32 cellular contexts compared by ENCODE assay signal in genomic region chr22:34403667-34404066, GRCh38.
"Had no signal": no experiment of that assay in that cellular context is flagged by ENCODE, and none has a peak within 500 bp of the region (broad histone marks: within the 10 kb centered on the region; RNA-seq: fewer than 3 reads in every experiment).

No MANE protein-coding gene starts in this region.

- H3K9me3 ChIP-seq: adrenal gland, ascending aorta, body of pancreas, breast epithelium had no signal

- H3K36me3 ChIP-seq: adrenal gland, ascending aorta, brain microvascular endothelial cell, breast epithelium, cardiac muscle cell had no signal

- H3K4me1 ChIP-seq: adrenal gland, ascending aorta, body of pancreas, breast epithelium had no signal

- H3K27me3 ChIP-seq: ascending aorta, body of pancreas, brain microvascular endothelial cell, cardiac muscle cell had no signal

- ATAC-seq: activated naive CD4-positive, alpha-beta T cell treated with anti-CD3 and anti-CD28 coated beads, Interleukin-2, amount 50 U/mL, for 72 hours; activated naive CD8-positive, alpha-beta T cell treated with anti-CD3 and anti-CD28 coated beads, Interleukin-2, amount 50 U/mL, for 24 hours; activated T-cell treated with anti-CD3 and anti-CD28 coated beads, Interleukin-2, amount 50 U/mL, for 4 hours; activated T-cell treated with anti-CD3 and anti-CD28 coated beads, Interleukin-2, amount 50 U/mL, for 72 hours; activated T-helper 17 cell treated with anti-CD3 and anti-CD28 coated beads, Interleukin-2, amount 50 U/mL, for 72 hours; body of pancreas had no signal

- DNase-seq: activated effector memory CD4-positive, alpha-beta T cell treated with anti-CD3 and anti-CD28 coated beads, Interleukin-2, amount 50 U/mL, for 16 hours; activated effector memory CD4-positive, alpha-beta T cell treated with Interleukin-2 at 50 U/mL for 16 hours; activated gamma-delta T cell; activated gamma-delta T cell treated with Interleukin-2 at 50 U/mL for 16 hours; activated naive CD4-positive, alpha-beta T cell; activated naive CD4-positive, alpha-beta T cell treated with anti-CD3 and anti-CD28 coated beads for 36 hours; activated naive CD4-positive, alpha-beta T cell treated with anti-CD3 and anti-CD28 coated beads, Interleukin-2, amount 10 ng/mL, durations not matched to agents 7 days and 5 days; activated naive CD4-positive, alpha-beta T cell treated with anti-CD3 and anti-CD28 coated beads, Interleukin-2, amount 50 U/mL, for 16 hours; activated naive CD4-positive, alpha-beta T cell treated with Interleukin-2 at 50 U/mL for 16 hours; activated naive CD8-positive, alpha-beta T cell treated with anti-CD3 and anti-CD28 coated beads for 36 hours; activated naive CD8-positive, alpha-beta T cell treated with anti-CD3 and anti-CD28 coated beads, Interleukin-2, amount 10 ng/mL, durations not matched to agents 7 days and 5 days; activated naive CD8-positive, alpha-beta T cell treated with anti-CD3 and anti-CD28 coated beads, Interleukin-2, amount 50 U/mL, for 24 hours; activated T-cell treated with anti-CD3 and anti-CD28 coated beads, Interleukin-2, amount 50 U/mL, for 24 hours; activated T-cell treated with anti-CD3 and anti-CD28 coated beads, Interleukin-2, amount 50 U/mL, for 4 hours; activated T-cell treated with anti-CD3 and anti-CD28 coated beads, Interleukin-2, amount 50 U/mL, for 48 hours; activated T-cell treated with anti-CD3 and anti-CD28 coated beads, Interleukin-2, amount 50 U/mL, for 72 hours; adrenal gland; amniotic stem cell; amygdala; anterior cingulate cortex; aorta; body of pancreas; brain microvascular endothelial cell; caudate nucleus; central memory CD4-positive, alpha-beta T cell; cerebellar nuclear complex had no signal

- H3K27ac ChIP-seq: adrenal gland, ascending aorta, body of pancreas, brain microvascular endothelial cell, breast epithelium, cardiac muscle cell had no signal

- FAIRE-seq: astrocyte had no signal

- H3K4me3 ChIP-seq: adrenal gland, ascending aorta, body of pancreas, breast epithelium, cardiac muscle cell had no signal
